23 cellular contexts compared by ENCODE assay signal in the genomic region with DNA sequence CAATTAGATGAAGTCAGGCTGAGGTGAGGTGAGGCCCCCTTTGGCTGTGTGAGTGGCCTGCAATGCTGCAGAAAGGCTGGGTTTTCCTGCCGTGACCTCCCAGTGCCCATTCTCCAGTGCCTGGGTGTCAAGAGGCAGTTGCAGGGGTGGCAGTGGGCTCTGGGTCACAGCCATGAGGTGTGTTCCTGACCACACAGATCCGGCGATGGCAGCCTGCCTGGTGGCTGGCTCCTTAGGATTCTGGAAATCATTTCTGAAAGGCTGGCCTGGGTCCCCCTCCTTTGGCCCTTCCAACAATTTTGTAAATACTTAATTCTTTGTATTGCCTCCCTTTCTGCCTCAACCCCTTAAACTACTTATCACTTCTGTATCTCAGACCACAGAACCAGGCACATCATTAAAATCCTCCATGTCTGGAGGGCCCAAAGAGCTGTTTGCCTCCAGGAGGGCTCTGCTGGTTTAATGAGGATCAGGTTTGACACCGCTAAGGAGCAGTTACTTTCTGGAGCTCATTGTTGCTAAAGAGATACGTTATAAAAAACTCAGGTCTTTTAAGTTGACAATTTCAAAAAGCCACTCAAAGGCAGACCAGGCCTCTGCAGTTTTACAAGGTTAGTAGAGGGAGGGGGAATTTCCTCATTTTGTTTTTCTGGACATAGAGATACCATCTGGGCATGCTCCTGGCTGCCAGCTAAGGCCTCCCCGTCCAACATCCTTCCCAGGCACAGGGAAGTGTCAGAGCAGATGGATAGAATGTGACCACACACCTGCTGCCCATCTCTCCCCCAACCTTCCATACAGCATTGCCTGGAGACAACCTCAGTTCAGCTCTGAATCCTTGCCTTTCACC.
DNase-seq lines count a peak whose midpoint lies in the region; ATAC-seq and TF ChIP-seq lines count a peak whose summit lies in the region.
"Had no signal": no experiment of that assay in that cellular context is flagged by ENCODE, and none has a peak within 500 bp of the region (broad histone marks: within the 10 kb centered on the region; RNA-seq: fewer than 3 reads in every experiment).

No MANE protein-coding gene starts in this region.

- no peak overlapping the region for H3K4me3 ChIP-seq in MG63
- H3K4me3 ChIP-seq: SJCRH30, upper lobe of right lung had no signal

- no peaks in the 10 kb centered on the region for H3K9me3 ChIP-seq in MG63
- H3K9me3 ChIP-seq: SJCRH30, upper lobe of right lung had no signal

- peaks cover 0 to 3% (median 2%) of the 10 kb centered on the region in 3 donors for H3K27me3 Mint-ChIP-seq in immature natural killer cell (ENCODE audit: low read depth in 3 of 3)
- H3K27me3 Mint-ChIP-seq: activated CD4-positive, alpha-beta memory T cell treated with anti-CD3 and anti-CD28 coated beads, Interleukin-2, amount 10 ng/mL, durations not matched to agents 7 days and 5 days had no signal

- H3K36me3 Mint-ChIP-seq in immature natural killer cell = peaks cover 4 to 9% (median 6%) of the 10 kb centered on the region in 3 donors

- peak overlapping the region; percentile 89 for H3K27ac ChIP-seq in C4-2B
- H3K27ac ChIP-seq: SJCRH30, upper lobe of right lung had no signal

- H3K4me1 Mint-ChIP-seq in immature natural killer cell = peaks cover 24 to 91% of the 10 kb centered on the region in 2 donors
- H3K4me1 Mint-ChIP-seq: activated CD4-positive, alpha-beta memory T cell treated with anti-CD3 and anti-CD28 coated beads, Interleukin-2, amount 10 ng/mL, durations not matched to agents 7 days and 5 days had no signal

- H3K4me3 Mint-ChIP-seq in immature natural killer cell = no peak overlapping the region
- H3K4me3 Mint-ChIP-seq: activated CD4-positive, alpha-beta memory T cell treated with anti-CD3 and anti-CD28 coated beads, Interleukin-2, amount 10 ng/mL, durations not matched to agents 7 days and 5 days; CD8-positive, alpha-beta T cell; T-helper 2 cell treated with Interferon-gamma antibody and Interleukin-4, amounts not matched to agents 5 μg/mL and 100 μg/mL, for 36 hours had no signal

- no peaks in the 10 kb centered on the region for H3K27me3 ChIP-seq in MG63
- H3K27me3 ChIP-seq: SJCRH30, upper lobe of right lung had no signal

- DNase-seq in DMS153 treated with DMSO at 0.1 percent for 48 hours (lab: John Stamatoyannopoulos, UW; ENCODE audit: unreplicated experiment) = peak; percentile 16
- DNase-seq in NCI-H69 (lab: John Stamatoyannopoulos, UW) = peak; percentile 54
- DNase-seq in immature natural killer cell = no peak
- no peak for DNase-seq in stimulated activated naive CD8-positive, alpha-beta T cell treated with anti-CD3 and anti-CD28 coated beads, Interleukin-15, Interleukin-2, amounts not matched to agents 100 U/mL and 50 U/mL, for 24 hours
- DNase-seq in NCI-H146 treated with DMSO at 0.1 percent for 48 hours (lab: John Stamatoyannopoulos, UW; ENCODE audit: unreplicated experiment) = no peak
- DNase-seq in MG63 = no peak
- no peak for DNase-seq in NOMO-1 treated with dmso at 0.1 percent for 144 hours (lab: John Stamatoyannopoulos, UW; ENCODE audit: unreplicated experiment)
- DNase-seq: activated CD4-positive, alpha-beta memory T cell treated with anti-CD3 and anti-CD28 coated beads, Interleukin-2, amount 10 ng/mL, durations not matched to agents 7 days and 5 days; activated CD4-positive, CD25-positive, alpha-beta regulatory T cell; activated naive CD4-positive, alpha-beta T cell; activated T-cell treated with anti-CD3 and anti-CD28 coated beads, Interleukin-2, amount 50 U/mL, for 1 hour; CD8-positive, alpha-beta T cell; central memory CD4-positive, alpha-beta T cell; effector CD4-positive, alpha-beta T cell; hippocampal formation; MM.1S; NCI-H187 treated with DMSO at 0.1 percent for 48 hours; SJCRH30; stimulated activated CD4-positive, alpha-beta T cell treated with anti-CD3 and anti-CD28 coated beads, Interleukin-4, amount 100 ng/mL, for 1 hour; upper lobe of right lung had no signal

- ATAC-seq in stimulated activated naive CD8-positive, alpha-beta T cell treated with anti-CD3 and anti-CD28 coated beads, Interleukin-15, Interleukin-2, amounts not matched to agents 100 U/mL and 50 U/mL, for 24 hours = no peak
- ATAC-seq: CD8-positive, alpha-beta T cell; esophagus mucosa; upper lobe of right lung had no signal

- H3K9me3 Mint-ChIP-seq in immature natural killer cell = no peaks in the 10 kb centered on the region
- H3K9me3 Mint-ChIP-seq: activated CD4-positive, alpha-beta memory T cell treated with anti-CD3 and anti-CD28 coated beads, Interleukin-2, amount 10 ng/mL, durations not matched to agents 7 days and 5 days; CD8-positive, alpha-beta T cell; T-helper 2 cell treated with Interferon-gamma antibody and Interleukin-4, amounts not matched to agents 5 μg/mL and 100 μg/mL, for 36 hours had no signal

- TF ChIP-seq CTCF in C4-2B (conservative IDR thresholded peaks at IDR 0.05) = no peak

- H3K27ac Mint-ChIP-seq in immature natural killer cell = peak overlapping the region in 4 of 6 donors; percentile 6 to 58 (median 24)
- H3K27ac Mint-ChIP-seq: activated CD4-positive, alpha-beta memory T cell treated with anti-CD3 and anti-CD28 coated beads, Interleukin-2, amount 10 ng/mL, durations not matched to agents 7 days and 5 days; CD8-positive, alpha-beta T cell; T-helper 2 cell treated with Interferon-gamma antibody and Interleukin-4, amounts not matched to agents 5 μg/mL and 100 μg/mL, for 36 hours had no signal

- H3K36me3 ChIP-seq in MG63 = no peaks in the 10 kb centered on the region
- H3K36me3 ChIP-seq: SJCRH30, upper lobe of right lung had no signal

Comparison
In these comparisons a context has a peak if more than half of its experiments do, and no peak if none do; other contexts are left out.
1. DNase-seq: peak in DMS153 treated with DMSO at 0.1 percent for 48 hours (single experiment) and NCI-H69 (single experiment); none in immature natural killer cell (0 of 3), stimulated activated naive CD8-positive, alpha-beta T cell treated with anti-CD3 and anti-CD28 coated beads, Interleukin-15, Interleukin-2, amounts not matched to agents 100 U/mL and 50 U/mL, for 24 hours (single experiment), NCI-H146 treated with DMSO at 0.1 percent for 48 hours (single experiment), MG63 (single experiment) and NOMO-1 treated with dmso at 0.1 percent for 144 hours (single experiment).